Comparison of ENCODE assay signal across 13 cellular contexts in the genomic region with DNA sequence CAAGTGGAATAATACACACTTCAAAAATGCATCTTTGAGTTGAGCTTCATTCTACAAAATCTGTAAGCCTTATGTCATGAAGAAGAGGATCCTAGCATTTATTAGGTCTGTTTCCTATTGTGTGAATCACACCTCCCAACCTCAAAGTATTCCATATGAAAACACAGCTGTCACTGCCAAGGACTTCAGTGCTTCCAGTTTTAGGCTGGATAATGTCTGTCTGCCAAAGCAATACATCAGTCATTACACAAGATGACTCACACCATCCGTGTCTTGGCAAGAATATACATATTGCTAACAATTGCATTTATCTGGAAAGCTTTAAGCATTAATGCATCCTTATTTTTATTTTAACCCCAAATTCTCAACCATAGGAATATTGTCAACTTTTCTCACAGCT.
A peak's percentile ranks its signal among the peaks of the same experiment; 100 is the strongest.
DNase-seq lines count a peak whose midpoint lies in the region; ATAC-seq lines count a peak whose summit lies in the region.
"Had no signal": no experiment of that assay in that cellular context is flagged by ENCODE, and none has a peak within 500 bp of the region (broad histone marks: within the 10 kb centered on the region; RNA-seq: fewer than 3 reads in every experiment).

No MANE protein-coding gene starts in this region.

- peak; percentile 2 for DNase-seq in AG08395 (ENCODE audit: low spot score)
- DNase-seq in M059J (ENCODE audit: low read depth), result peak; percentile 13
- peak; percentile 1 to 12 for DNase-seq in SW 1271 (lab: John Stamatoyannopoulos, UW)
- DNase-seq in glomerular visceral epithelial cell (ENCODE audit: extremely low spot score), result peak; percentile 86
- DNase-seq in medulla oblongata (ENCODE audit: extremely low spot score), result no peak
- DNase-seq: GOT3; Kasumi-1; occipital lobe; stimulated activated CD4-positive, alpha-beta T cell treated with anti-CD3 and anti-CD28 coated beads, Interleukin-4, amount 100 ng/mL, for 4 hours had no signal

- ATAC-seq in HG02840 (IDR thresholded peaks at IDR 0.05; ENCODE audit: low FRiP score, unreplicated experiment), result no peak
- ATAC-seq in GM19395 (IDR thresholded peaks at IDR 0.05; ENCODE audit: unreplicated experiment), result no peak
- no peak for ATAC-seq in HG03045 (IDR thresholded peaks at IDR 0.05; ENCODE audit: unreplicated experiment)
- ATAC-seq: left lobe of liver had no signal
